ENCODE assay signal across 23 cellular contexts in the genomic region with DNA sequence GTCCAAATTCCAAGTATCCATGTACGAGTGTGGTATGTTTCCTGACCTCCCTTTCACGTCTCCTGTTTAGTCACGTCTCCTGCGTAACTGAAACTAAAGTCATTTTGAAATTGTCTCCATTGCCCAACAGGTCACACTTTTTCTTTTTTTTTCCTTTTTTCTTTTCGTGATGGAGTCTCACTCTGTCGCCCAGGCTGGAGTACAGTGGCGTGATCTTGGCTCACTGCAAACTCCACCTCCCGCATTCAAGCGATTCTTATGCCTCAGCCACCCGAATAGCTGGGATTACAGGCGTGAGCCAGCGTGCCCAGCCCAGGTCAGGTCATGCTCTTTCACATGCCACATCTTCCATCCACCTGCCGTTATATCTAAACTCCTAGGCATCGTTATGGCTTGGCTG. TPM values are rescaled to one million over a fixed set of nuclear protein-coding genes. Genes with fewer than 3 reads are reported as not detected.
A peak's percentile ranks its signal among the peaks of the same experiment; 100 is the strongest.
DNase-seq lines count a peak whose midpoint lies in the region; ATAC-seq and TF ChIP-seq lines count a peak whose summit lies in the region.
"Had no signal": no experiment of that assay in that cellular context is flagged by ENCODE, and none has a peak within 500 bp of the region (broad histone marks: within the 10 kb centered on the region; RNA-seq: fewer than 3 reads in every experiment).

No MANE protein-coding gene starts in this region.

- peak overlapping the region in 1 of 7 donors; percentile 33 for H3K27ac Mint-ChIP-seq in CD14-positive monocyte
- no peak overlapping the region for H3K27ac Mint-ChIP-seq in activated T-helper 17 cell treated with anti-CD3 and anti-CD28 coated beads, Interleukin-2, amount 50 U/mL, for 72 hours

- H3K4me1 Mint-ChIP-seq in CD14-positive monocyte: peaks cover 35% of the 10 kb centered on the region
- peaks cover 4% of the 10 kb centered on the region for H3K4me1 Mint-ChIP-seq in activated T-helper 17 cell treated with anti-CD3 and anti-CD28 coated beads, Interleukin-2, amount 50 U/mL, for 72 hours

- no peaks in the 10 kb centered on the region for H3K9me3 ChIP-seq in mucosa of descending colon
- H3K9me3 ChIP-seq: A549, HAP-1, SK-N-SH had no signal

- H3K36me3 ChIP-seq in mucosa of descending colon (ENCODE audit: low read depth): no peaks in the 10 kb centered on the region
- H3K36me3 ChIP-seq: HAP-1 had no signal

- H3K36me3 Mint-ChIP-seq in CD14-positive monocyte: no peaks in the 10 kb centered on the region
- no peaks in the 10 kb centered on the region for H3K36me3 Mint-ChIP-seq in activated T-helper 17 cell treated with anti-CD3 and anti-CD28 coated beads, Interleukin-2, amount 50 U/mL, for 72 hours (ENCODE audit: low read depth)

- TF ChIP-seq CTCF in CD14-positive monocyte (IDR thresholded peaks at IDR 0.05): no peak
- no peak for TF ChIP-seq CTCF in mucosa of descending colon (IDR thresholded peaks at IDR 0.05)

- no peak overlapping the region for H3K4me3 ChIP-seq in mucosa of descending colon
- H3K4me3 ChIP-seq: A549, HAP-1 had no signal

- H3K4me1 ChIP-seq in mucosa of descending colon (ENCODE audit: low read depth): no peaks in the 10 kb centered on the region

- ATAC-seq in activated T-helper 17 cell treated with anti-CD3 and anti-CD28 coated beads, Interleukin-2, amount 50 U/mL, for 72 hours (replicated peaks): peak; percentile 11
- peak; percentile 35 for ATAC-seq in esophagus mucosa
- ATAC-seq in mucosa of descending colon: no peak
- ATAC-seq in GM19324 (IDR thresholded peaks at IDR 0.05; ENCODE audit: low FRiP score, unreplicated experiment): no peak
- ATAC-seq: A549, Panc1 had no signal

- intact Hi-C loops in CD14-positive monocyte (cut with micrococcal nuclease) (no loop called here), mucosa of descending colon (cut with DNase I, micrococcal nuclease) (no loop called here)

- H3K4me3 Mint-ChIP-seq in CD14-positive monocyte: peak overlapping the region; percentile 10 to 28
- H3K4me3 Mint-ChIP-seq in activated T-helper 17 cell treated with anti-CD3 and anti-CD28 coated beads, Interleukin-2, amount 50 U/mL, for 72 hours: no peak overlapping the region

- H3K9me3 Mint-ChIP-seq in CD14-positive monocyte: peaks cover 0 to 3% (median 0%) of the 10 kb centered on the region in 7 donors
- no peaks in the 10 kb centered on the region for H3K9me3 Mint-ChIP-seq in activated T-helper 17 cell treated with anti-CD3 and anti-CD28 coated beads, Interleukin-2, amount 50 U/mL, for 72 hours

- peaks cover 0 to 7% (median 3%) of the 10 kb centered on the region in 3 donors for H3K27me3 Mint-ChIP-seq in CD14-positive monocyte (ENCODE audit: low read depth in 3 of 3)
- H3K27me3 Mint-ChIP-seq in activated T-helper 17 cell treated with anti-CD3 and anti-CD28 coated beads, Interleukin-2, amount 50 U/mL, for 72 hours: peaks cover 23% of the 10 kb centered on the region

- no peak for DNase-seq in CD14-positive monocyte (ENCODE audit: low spot score)
- DNase-seq in NOMO-1 (lab: John Stamatoyannopoulos, UW; ENCODE audit: unreplicated experiment in 2 of 2): peak; percentile 11 to 21
- no peak for DNase-seq in mucosa of descending colon
- no peak for DNase-seq in activated CD4-positive, alpha-beta T cell treated with anti-CD3 and anti-CD28 coated beads, Interleukin-2, amount 50 U/mL, for 4 hours
- DNase-seq in COLO668 (lab: John Stamatoyannopoulos, UW; ENCODE audit: unreplicated experiment): no peak
- DNase-seq: C1 segment of cervical spinal cord; GF-D8; IMR-90; Karpas-422; MM.1S; NCI-H187 treated with DMSO at 0.1 percent for 48 hours; NCI-H69; NK-92 treated with Interleukin-12 subunit alpha and Interleukin-12 subunit beta, amount 100 ng/mL, for 24 hours; SHP77; SK-N-SH had no signal

RNA-seq across cellular contexts. Expression of a gene that starts 38.2 kb away (rescaled TPM):
- polyA plus RNA-seq in CD14-positive monocyte: under 1 TPM; 0.12 to 0.22 TPM
- total RNA-seq in activated T-helper 17 cell treated with anti-CD3 and anti-CD28 coated beads, Interleukin-2, amount 50 U/mL, for 72 hours: not detected
- total RNA-seq in esophagus mucosa (not detected), mucosa of descending colon (10 to 100 TPM in 1 of 3 donors, 1 to 10 TPM in 1, under 1 TPM in 1; 0.98 to 12.0 (median 1.4) TPM)
- total RNA-seq: Daoy, HT1080, IMR-90 had no signal
- polyA plus RNA-seq: A549, IMR-90, SK-N-SH had no signal

Comparison
In these comparisons a context has a peak if more than half of its experiments do, and no peak if none do; other contexts are left out.
1. DNase-seq: peak in NOMO-1 (2 of 2); none in CD14-positive monocyte (single experiment), mucosa of descending colon (0 of 3), activated CD4-positive, alpha-beta T cell treated with anti-CD3 and anti-CD28 coated beads, Interleukin-2, amount 50 U/mL, for 4 hours (0 of 2) and COLO668 (single experiment).
2. ATAC-seq: peak in activated T-helper 17 cell treated with anti-CD3 and anti-CD28 coated beads, Interleukin-2, amount 50 U/mL, for 72 hours (single experiment) and esophagus mucosa (single experiment); none in mucosa of descending colon (single experiment) and GM19324 (single experiment).